2 cellular contexts compared by ENCODE assay signal in genomic region chr5:16903480-16904300, GRCh38.
TF ChIP-seq lines count a peak whose summit lies in the region.

No MANE protein-coding gene starts in this region.

TF ChIP-seq in HepG2, 621 proteins besides CTCF, POLR2A, EP300 and RAD21:
- TF ChIP-seq CEBPB (IDR thresholded peaks at IDR 0.05; ENCODE audit: borderline replicate concordance, low read depth, low read length) (peak; percentile 39; the same call in 1 of the 2 replicates), MXD4 (CRISPR knock-in tag; IDR thresholded peaks at IDR 0.05) (no peak)

TF ChIP-seq in GM12878, 131 proteins besides CTCF, POLR2A, EP300 and RAD21:
- TF ChIP-seq MTA2 (IDR thresholded peaks at IDR 0.05; ENCODE audit: low read depth), result no peak
- no peak for TF ChIP-seq POLR2AphosphoS5 (IDR thresholded peaks at IDR 0.05; ENCODE audit: low read length)
- TF ChIP-seq KLF5 (IDR thresholded peaks at IDR 0.05; ENCODE audit: partially characterized antibody), result no peak
- TF ChIP-seq ZNF24 (IDR thresholded peaks at IDR 0.05), result no peak
- no peak for TF ChIP-seq NR2C2 (IDR thresholded peaks at IDR 0.05; ENCODE audit: borderline replicate concordance, control insufficient read depth, insufficient read length, low read depth)
- no peak for TF ChIP-seq ZNF592 (IDR thresholded peaks at IDR 0.05)
- no peak for TF ChIP-seq EED (IDR thresholded peaks at IDR 0.05; ENCODE audit: low read depth)
- TF ChIP-seq ZNF622 (IDR thresholded peaks at IDR 0.05), result no peak
- no peak for TF ChIP-seq RBBP5 (conservative IDR thresholded peaks at IDR 0.05)
- TF ChIP-seq CBFB (IDR thresholded peaks at IDR 0.05; ENCODE audit: low read depth), result no peak
- TF ChIP-seq, protein P1, sequence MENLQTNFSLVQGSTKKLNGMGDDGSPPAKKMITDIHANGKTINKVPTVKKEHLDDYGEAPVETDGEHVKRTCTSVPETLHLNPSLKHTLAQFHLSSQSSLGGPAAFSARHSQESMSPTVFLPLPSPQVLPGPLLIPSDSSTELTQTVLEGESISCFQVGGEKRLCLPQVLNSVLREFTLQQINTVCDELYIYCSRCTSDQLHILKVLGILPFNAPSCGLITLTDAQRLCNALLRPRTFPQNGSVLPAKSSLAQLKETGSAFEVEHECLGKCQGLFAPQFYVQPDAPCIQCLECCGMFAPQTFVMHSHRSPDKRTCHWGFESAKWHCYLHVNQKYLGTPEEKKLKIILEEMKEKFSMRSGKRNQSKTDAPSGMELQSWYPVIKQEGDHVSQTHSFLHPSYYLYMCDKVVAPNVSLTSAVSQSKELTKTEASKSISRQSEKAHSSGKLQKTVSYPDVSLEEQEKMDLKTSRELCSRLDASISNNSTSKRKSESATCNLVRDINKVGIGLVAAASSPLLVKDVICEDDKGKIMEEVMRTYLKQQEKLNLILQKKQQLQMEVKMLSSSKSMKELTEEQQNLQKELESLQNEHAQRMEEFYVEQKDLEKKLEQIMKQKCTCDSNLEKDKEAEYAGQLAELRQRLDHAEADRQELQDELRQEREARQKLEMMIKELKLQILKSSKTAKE (IDR thresholded peaks at IDR 0.05; ENCODE audit: low read depth, poor library complexity, severe bottlenecking), result no peak
- TF ChIP-seq SMAD1 (IDR thresholded peaks at IDR 0.05; ENCODE audit: low read depth, partially characterized antibody), result no peak
- TF ChIP-seq, protein P2, sequence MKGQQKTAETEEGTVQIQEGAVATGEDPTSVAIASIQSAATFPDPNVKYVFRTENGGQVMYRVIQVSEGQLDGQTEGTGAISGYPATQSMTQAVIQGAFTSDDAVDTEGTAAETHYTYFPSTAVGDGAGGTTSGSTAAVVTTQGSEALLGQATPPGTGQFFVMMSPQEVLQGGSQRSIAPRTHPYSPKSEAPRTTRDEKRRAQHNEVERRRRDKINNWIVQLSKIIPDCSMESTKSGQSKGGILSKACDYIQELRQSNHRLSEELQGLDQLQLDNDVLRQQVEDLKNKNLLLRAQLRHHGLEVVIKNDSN (IDR thresholded peaks at IDR 0.05; ENCODE audit: borderline replicate concordance, extremely low read length, insufficient read depth, low read depth, low read length), result no peak
